In genomic region chr2:207229161-207229560, GRCh38 we compare ENCODE assay signal across 25 cellular contexts.
"Had no signal": no experiment of that assay in that cellular context is flagged by ENCODE, and none has a peak within 500 bp of the region (broad histone marks: within the 10 kb centered on the region; RNA-seq: fewer than 3 reads in every experiment).

No MANE protein-coding gene starts in this region.

- H3K36me3 Mint-ChIP-seq: T-cell had no signal

- H3K27ac ChIP-seq: ascending aorta, body of pancreas, SK-N-MC, VCaP had no signal

- H3K9me3 ChIP-seq: ascending aorta, body of pancreas, MG63 had no signal

- H3K4me3 Mint-ChIP-seq: activated CD8-positive, alpha-beta T cell treated with anti-CD3 and anti-CD28 coated beads for 36 hours; activated T-cell treated with anti-CD3 and anti-CD28 coated beads, Interleukin-2, amount 50 U/mL, for 72 hours; T-cell had no signal

- H3K4me1 ChIP-seq: body of pancreas had no signal

- H3K4me3 ChIP-seq: ascending aorta, body of pancreas, MG63, SK-N-MC had no signal

- H3K36me3 ChIP-seq: ascending aorta, MG63 had no signal

- H3K27me3 ChIP-seq: ascending aorta, body of pancreas, MG63 had no signal

- ATAC-seq: activated CD8-positive, alpha-beta T cell treated with anti-CD3 and anti-CD28 coated beads for 36 hours; activated T-cell treated with anti-CD3 and anti-CD28 coated beads, Interleukin-2, amount 50 U/mL, for 72 hours; body of pancreas; Right ventricle myocardium inferior; T-cell had no signal

- DNase-seq: activated CD4-positive, CD25-positive, alpha-beta regulatory T cell; activated CD8-positive, alpha-beta memory T cell treated with anti-CD3 and anti-CD28 coated beads, Interleukin-2, amount 50 U/mL, for 4 hours; activated CD8-positive, alpha-beta T cell treated with anti-CD3 and anti-CD28 coated beads for 36 hours; activated naive CD4-positive, alpha-beta T cell treated with anti-CD3 and anti-CD28 coated beads, Interleukin-2, amount 50 U/mL, for 16 hours; activated T-cell treated with anti-CD3 and anti-CD28 coated beads, Interleukin-2, amount 50 U/mL, for 72 hours; amniotic stem cell; body of pancreas; MG63; MV-4-11; NCI-H1092 treated with DMSO at 0.1 percent for 48 hours; NCI-H1417 treated with DMSO at 0.1 percent for 48 hours; NCI-H1694; NCI-H2029; NCI-H2107; NCI-H2171 treated with DMSO at 0.1 percent for 48 hours; NCI-H345; NCI-H510A; NCI-H526 treated with DMSO at 0.1 percent for 48 hours; NCI-H82; T-cell; T-helper 2 cell had no signal

- H3K9me3 Mint-ChIP-seq: activated CD8-positive, alpha-beta T cell treated with anti-CD3 and anti-CD28 coated beads for 36 hours; T-cell had no signal

- H3K27ac Mint-ChIP-seq: activated CD8-positive, alpha-beta T cell treated with anti-CD3 and anti-CD28 coated beads for 36 hours; activated T-cell treated with anti-CD3 and anti-CD28 coated beads, Interleukin-2, amount 50 U/mL, for 72 hours; T-cell had no signal

- H3K27me3 Mint-ChIP-seq: T-cell had no signal
